Comparison of ENCODE assay signal across 27 cellular contexts in genomic region chr17:27079660-27080059, GRCh38.
"Had no signal": no experiment of that assay in that cellular context is flagged by ENCODE, and none has a peak within 500 bp of the region (broad histone marks: within the 10 kb centered on the region; RNA-seq: fewer than 3 reads in every experiment).

No MANE protein-coding gene starts in this region.

- H3K4me3 ChIP-seq: stomach, suprapubic skin, testis, thoracic aorta, thyroid gland, tibial artery, tibial nerve, transverse colon, upper lobe of left lung, upper lobe of right lung, uterus, vagina had no signal

- H3K36me3 ChIP-seq: stomach, suprapubic skin, thoracic aorta, thyroid gland, tibial artery, tibial nerve, transverse colon, upper lobe of left lung, upper lobe of right lung, uterus, vagina had no signal

- DNase-seq: stimulated activated CD4-positive, alpha-beta T cell treated with anti-CD3 and anti-CD28 coated beads, Interleukin-2, amount 100 ng/mL, for 48 hours; stimulated activated CD4-positive, alpha-beta T cell treated with anti-CD3 and anti-CD28 coated beads, Interleukin-4, amount 100 ng/mL, for 1 hour; stimulated activated CD4-positive, alpha-beta T cell treated with anti-CD3 and anti-CD28 coated beads, Interleukin-4, amount 100 ng/mL, for 24 hours; stimulated activated CD4-positive, alpha-beta T cell treated with anti-CD3 and anti-CD28 coated beads, Interleukin-4, amount 100 ng/mL, for 4 hours; stimulated activated CD8-positive, alpha-beta memory T cell treated with anti-CD3 and anti-CD28 coated beads, Interleukin-4, amount 100 ng/mL, for 48 hours; stimulated activated naive B cell treated with anti-CD40 and anti-IgM and Interleukin-4, amounts not matched to agents 10 μg/mL and 1 μg/mL and 100 μg/mL, for 72 hours; stimulated activated naive CD4-positive, alpha-beta T cell; stimulated activated naive CD4-positive, alpha-beta T cell treated with Interleukin-2 at 50 U/mL for 16 hours; stimulated activated naive CD8-positive, alpha-beta T cell treated with anti-CD3 and anti-CD28 coated beads, Interleukin-15, amount 100 ng/mL, for 72 hours; stimulated activated naive CD8-positive, alpha-beta T cell treated with anti-CD3 and anti-CD28 coated beads, Interleukin-15, Interleukin-2, amounts not matched to agents 100 U/mL and 50 U/mL, for 24 hours; stomach; substantia nigra; testis; thyroid gland; tibial artery; transverse colon; trophoblast cell; upper lobe of left lung; upper lobe of right lung; uterus had no signal

- H3K27me3 ChIP-seq: suprapubic skin, testis, thyroid gland, tibial nerve, transverse colon, upper lobe of left lung, upper lobe of right lung, uterus, vagina had no signal

- H3K27ac ChIP-seq: stomach, suprapubic skin, testis, thoracic aorta, thyroid gland, tibial artery, tibial nerve, transverse colon, upper lobe of left lung, upper lobe of right lung, uterus, vagina had no signal

- H3K9me3 ChIP-seq: suprapubic skin, testis, thoracic aorta, thyroid gland, tibial artery, tibial nerve, transverse colon, upper lobe of left lung, upper lobe of right lung, uterus, vagina had no signal

- FAIRE-seq: urothelium cell line had no signal

- H3K4me1 ChIP-seq: stomach, suprapubic skin, testis, thyroid gland, tibial artery, tibial nerve, transverse colon, upper lobe of left lung, upper lobe of right lung, uterus, vagina had no signal

- ATAC-seq: stimulated activated effector memory CD8-positive, alpha-beta T cell treated with anti-CD3 and anti-CD28 coated beads, Interleukin-12 subunit alpha, Interleukin-12 subunit beta, amount 100 ng/mL, for 72 hours; stimulated activated memory B cell treated with anti-CD40 and anti-IgM and Interleukin-4, amounts not matched to agents 10 μg/mL and 1 μg/mL and 100 μg/mL, for 72 hours; stimulated activated naive B cell treated with anti-CD40 and anti-IgM and Interleukin-4, amounts not matched to agents 10 μg/mL and 1 μg/mL and 100 μg/mL, for 72 hours; stimulated activated naive CD8-positive, alpha-beta T cell treated with anti-CD3 and anti-CD28 coated beads, Interleukin-15, amount 100 ng/mL, for 72 hours; stimulated activated naive CD8-positive, alpha-beta T cell treated with anti-CD3 and anti-CD28 coated beads, Interleukin-15, Interleukin-2, amounts not matched to agents 100 U/mL and 50 U/mL, for 24 hours; upper lobe of right lung had no signal
